Comparison of ENCODE assay signal across 29 cellular contexts in the genomic region with DNA sequence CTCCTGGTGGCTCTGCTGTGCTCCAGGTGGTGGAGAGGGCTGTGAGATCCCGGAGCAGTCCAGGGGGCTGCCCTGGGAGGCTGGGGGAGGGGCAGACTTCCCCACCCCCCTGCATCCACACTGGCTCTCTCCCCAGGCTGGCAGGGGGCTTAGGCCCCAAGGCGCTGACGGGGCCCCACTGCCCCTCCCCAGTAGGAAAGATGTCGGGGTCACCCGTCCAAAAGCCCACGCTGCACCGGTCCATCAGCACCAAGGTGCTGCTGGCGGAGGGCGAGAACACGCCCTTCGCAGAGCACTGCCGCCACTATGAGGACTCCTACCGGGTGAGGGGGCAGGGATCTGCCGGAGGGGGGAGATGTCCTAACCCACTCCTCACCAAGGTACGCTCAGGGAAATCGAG.
"Had no signal": no experiment of that assay in that cellular context is flagged by ENCODE, and none has a peak within 500 bp of the region (broad histone marks: within the 10 kb centered on the region; RNA-seq: fewer than 3 reads in every experiment).

No MANE protein-coding gene starts in this region.

- H3K36me3 Mint-ChIP-seq: activated naive CD8-positive, alpha-beta T cell treated with anti-CD3 and anti-CD28 coated beads for 36 hours had no signal

- H3K36me3 ChIP-seq: ascending aorta, SJCRH30 had no signal

- H3K4me3 ChIP-seq: ascending aorta, cardiac muscle cell, MG63, SJCRH30, SK-N-MC had no signal

- ATAC-seq: activated CD8-positive, alpha-beta memory T cell treated with anti-CD3 and anti-CD28 coated beads, Interleukin-2, amount 10 ng/mL, durations not matched to agents 7 days and 5 days; Panc1 had no signal

- H3K9me3 Mint-ChIP-seq: activated CD4-positive, alpha-beta memory T cell treated with anti-CD3 and anti-CD28 coated beads, Interleukin-2, amount 10 ng/mL, durations not matched to agents 7 days and 5 days; activated naive CD8-positive, alpha-beta T cell treated with anti-CD3 and anti-CD28 coated beads for 36 hours; central memory CD8-positive, alpha-beta T cell had no signal

- H3K9me3 ChIP-seq: ascending aorta, MG63 had no signal

- H3K27me3 ChIP-seq: ascending aorta, cardiac muscle cell, MG63 had no signal

- H3K27ac ChIP-seq: ascending aorta, cardiac muscle cell, SJCRH30, SK-N-MC, WERI-Rb-1 had no signal

- DNase-seq: activated CD4-positive, alpha-beta memory T cell treated with anti-CD3 and anti-CD28 coated beads, Interleukin-2, amount 10 ng/mL, durations not matched to agents 7 days and 5 days; activated CD4-positive, alpha-beta T cell treated with anti-CD3 and anti-CD28 coated beads for 1 hour; activated CD4-positive, alpha-beta T cell treated with anti-CD3 and anti-CD28 coated beads for 48 hours; activated CD4-positive, CD25-positive, alpha-beta regulatory T cell; activated CD8-positive, alpha-beta memory T cell treated with anti-CD3 and anti-CD28 coated beads for 24 hours; activated CD8-positive, alpha-beta memory T cell treated with anti-CD3 and anti-CD28 coated beads, Interleukin-2, amount 10 ng/mL, durations not matched to agents 7 days and 5 days; activated CD8-positive, alpha-beta memory T cell treated with anti-CD3 and anti-CD28 coated beads, Interleukin-2, amount 50 U/mL, for 48 hours; activated effector memory CD4-positive, alpha-beta T cell treated with Interleukin-2 at 50 U/mL for 16 hours; activated naive CD4-positive, alpha-beta T cell treated with anti-CD3 and anti-CD28 coated beads, Interleukin-2, amount 50 U/mL, for 16 hours; activated naive CD8-positive, alpha-beta T cell treated with anti-CD3 and anti-CD28 coated beads for 36 hours; activated T-cell treated with anti-CD3 and anti-CD28 coated beads, Interleukin-2, amount 50 U/mL, for 48 hours; amniotic stem cell; Karpas-422; MG63; NCI-H1048; NCI-H1436 treated with DMSO at 0.1 percent for 48 hours; NCI-H1694 treated with DMSO at 0.1 percent for 48 hours; NCI-H2029; NCI-H345; NCI-H524 treated with DMSO at 0.1 percent for 48 hours; SHP77; SJCRH30; T1000; WERI-Rb-1 had no signal

- H3K4me3 Mint-ChIP-seq: activated CD4-positive, alpha-beta memory T cell treated with anti-CD3 and anti-CD28 coated beads, Interleukin-2, amount 10 ng/mL, durations not matched to agents 7 days and 5 days; activated CD8-positive, alpha-beta memory T cell treated with anti-CD3 and anti-CD28 coated beads, Interleukin-2, amount 10 ng/mL, durations not matched to agents 7 days and 5 days; activated naive CD8-positive, alpha-beta T cell treated with anti-CD3 and anti-CD28 coated beads for 36 hours; central memory CD8-positive, alpha-beta T cell had no signal

- H3K27ac Mint-ChIP-seq: activated CD4-positive, alpha-beta memory T cell treated with anti-CD3 and anti-CD28 coated beads, Interleukin-2, amount 10 ng/mL, durations not matched to agents 7 days and 5 days; activated CD8-positive, alpha-beta memory T cell treated with anti-CD3 and anti-CD28 coated beads, Interleukin-2, amount 10 ng/mL, durations not matched to agents 7 days and 5 days; activated naive CD8-positive, alpha-beta T cell treated with anti-CD3 and anti-CD28 coated beads for 36 hours had no signal

- H3K4me1 ChIP-seq: SJCRH30 had no signal
